Comparison of ENCODE assay signal across 8 cellular contexts in genomic region chr19:3665681-3666544, GRCh38. TPM values are rescaled to one million over a fixed set of nuclear protein-coding genes. Genes with fewer than 3 reads are reported as not detected.
DNase-seq lines count a peak whose midpoint lies in the region; ATAC-seq and TF ChIP-seq lines count a peak whose summit lies in the region.

No MANE protein-coding gene starts in this region.

- ATAC-seq in Panc1 = peak; percentile 80
- ATAC-seq in HG02884 (IDR thresholded peaks at IDR 0.05; ENCODE audit: unreplicated experiment) = no peak

- TF ChIP-seq POLR2A in prostate gland (IDR thresholded peaks at IDR 0.05) (no peak), uterus (IDR thresholded peaks at IDR 0.05) (no peak)

- CTCF ChIA-PET in Panc1 (lab: Charles Lee) = interaction anchor here (0.6 to 0.7 kb wide), 2 partner anchors 12 to 67 kb away, joined by 3 read pairs; no protein-coding TSS in a partner anchor

- H3K9me3 ChIP-seq in Panc1 (ENCODE audit: control insufficient read depth, insufficient read depth, low read depth, low read length) (no peaks in the 10 kb centered on the region), prostate gland (no peaks in the 10 kb centered on the region), uterus (no peaks in the 10 kb centered on the region)

- intact Hi-C loops in Panc1 (cut with micrococcal nuclease; ENCODE audit: unreplicated experiment) (loop anchor here (5.0 kb wide), 1 partner anchor 41 kb away; the partner anchor contains the start of gene TJP3), prostate gland (cut with DNase I) (loop anchor here (1.0 kb wide), 1 partner anchor 34 kb away; the partner anchor contains the start of gene PIP5K1C), uterus (cut with DNase I; ENCODE audit: low total_unique reads) (loop anchor here (2.0 kb wide), 1 partner anchor 35 kb away; the partner anchor contains the start of gene PIP5K1C)

- 44% methylated on average over 29 of the region's 40 CpGs for WGBS in prostate gland

- no TSS peak for BruUV-seq in Panc1 (replicated peaks; lab: Mats Ljungman, UMichigan)

- peaks cover 7% of the 10 kb centered on the region; the same call in 1 of the 2 replicates for H3K4me1 ChIP-seq in Panc1 (ENCODE audit: control insufficient read depth, insufficient read depth, low read length)
- H3K4me1 ChIP-seq in prostate gland (replicated peaks) = no peaks in the 10 kb centered on the region
- peaks cover 8 to 24% of the 10 kb centered on the region in 2 donors for H3K4me1 ChIP-seq in uterus

- H3K27ac ChIP-seq in Panc1 (ENCODE audit: low read length) (no peak overlapping the region), prostate gland (peak overlapping the region in 1 of 2 donors; percentile 35), uterus (peak overlapping the region in 1 of 2 donors; percentile 10)

- TF ChIP-seq CTCF in Panc1 (IDR thresholded peaks at IDR 0.05) (peak; percentile 92), prostate gland (IDR thresholded peaks at IDR 0.05) (peak; percentile 94 to 97 (median 96)), uterus (IDR thresholded peaks at IDR 0.05) (peak; percentile 96 to 99 (median 96))

- H3K36me3 ChIP-seq in Panc1 (ENCODE audit: control insufficient read depth, insufficient read depth, low read length) (no peaks in the 10 kb centered on the region), prostate gland (no peaks in the 10 kb centered on the region), uterus (no peaks in the 10 kb centered on the region)

- in situ Hi-C loops in Panc1 (cut with HindIII; ENCODE audit: low pct_unique_long_range_greater_than_20kb, low sequenced_read_pairs) = no loop called here

- H3K27me3 ChIP-seq in Panc1 (ENCODE audit: control insufficient read depth, insufficient read depth, low read length) (no peaks in the 10 kb centered on the region), prostate gland (replicated peaks; ENCODE audit: insufficient read depth) (no peaks in the 10 kb centered on the region), uterus (no peaks in the 10 kb centered on the region)

- H3K4me3 ChIP-seq in Panc1 (ENCODE audit: low read depth in 2 of 2, low read length in 2 of 2) (no peak overlapping the region), prostate gland (no peak overlapping the region), uterus (no peak overlapping the region)

- DNase-seq in NCI-H748 (lab: John Stamatoyannopoulos, UW; ENCODE audit: unreplicated experiment) = peak; percentile 16
- no peak for DNase-seq in NCI-H748 treated with DMSO at 0.1 percent for 48 hours (lab: John Stamatoyannopoulos, UW)
- DNase-seq in Panc1 (ENCODE audit: low read depth, low spot score) = peak; percentile 12
- DNase-seq in activated effector memory CD4-positive, alpha-beta T cell treated with Interleukin-2 at 50 U/mL for 16 hours = peak; percentile 63
- peak; percentile 54 for DNase-seq in glomerular visceral epithelial cell (ENCODE audit: extremely low spot score)
- peak; percentile 46 for DNase-seq in prostate gland (ENCODE audit: low spot score)
- peak; percentile 67 to 79 for DNase-seq in uterus

- POLR2A ChIA-PET in Panc1 (lab: Charles Lee) = no interaction called here

RNA-seq across cellular contexts. Expression of gene PIP5K1C, which starts 34.4 kb away (rescaled TPM):
- total RNA-seq in Panc1 (2021; ENCODE audit: unreplicated experiment) (30.6 TPM), prostate gland (10 to 100 TPM; 34.3 to 75.5 TPM), uterus (10 to 100 TPM in 3 of 4 donors, 1 to 10 TPM in 1; 6.2 to 77.5 (median 33.2) TPM)
- polyA plus RNA-seq in Panc1 (2012; ENCODE audit: insufficient read length) = 27.9 TPM

RNA-seq across cellular contexts. Expression of gene CACTIN, which starts 39.3 kb away (rescaled TPM):
- total RNA-seq in Panc1 (2021; ENCODE audit: unreplicated experiment) (25.2 TPM), prostate gland (10 to 100 TPM; 38.2 to 52.8 TPM), uterus (10 to 100 TPM in 3 of 4 donors, 1 to 10 TPM in 1; 6.8 to 28.4 (median 20.7) TPM)
- 30.4 TPM for polyA plus RNA-seq in Panc1 (2012; ENCODE audit: insufficient read length)

RNA-seq across cellular contexts. Expression of gene TJP3, which starts 42.3 kb away (rescaled TPM):
- total RNA-seq in Panc1 (2021; ENCODE audit: unreplicated experiment) (2.7 TPM), prostate gland (10 to 100 TPM; 14.6 to 17.8 TPM), uterus (1 to 10 TPM in 3 of 4 donors, under 1 TPM in 1; 0.37 to 7.4 (median 3.9) TPM)
- 4.9 TPM for polyA plus RNA-seq in Panc1 (2012; ENCODE audit: insufficient read length)

RNA-seq across cellular contexts. Expression of gene TBXA2R, which starts 59.2 kb away (rescaled TPM):
- 5.2 TPM for total RNA-seq in Panc1 (2021; ENCODE audit: unreplicated experiment)
- polyA plus RNA-seq in Panc1 (2012; ENCODE audit: insufficient read length) = 7.1 TPM
- 1 to 10 TPM; 1.1 to 4.0 TPM for total RNA-seq in prostate gland
- total RNA-seq in uterus = 1 to 10 TPM in 2 of 4 donors, not detected in 2; 2.6 to 7.3 TPM
